Comparison of ENCODE assay signal across 8 cellular contexts in the genomic region with DNA sequence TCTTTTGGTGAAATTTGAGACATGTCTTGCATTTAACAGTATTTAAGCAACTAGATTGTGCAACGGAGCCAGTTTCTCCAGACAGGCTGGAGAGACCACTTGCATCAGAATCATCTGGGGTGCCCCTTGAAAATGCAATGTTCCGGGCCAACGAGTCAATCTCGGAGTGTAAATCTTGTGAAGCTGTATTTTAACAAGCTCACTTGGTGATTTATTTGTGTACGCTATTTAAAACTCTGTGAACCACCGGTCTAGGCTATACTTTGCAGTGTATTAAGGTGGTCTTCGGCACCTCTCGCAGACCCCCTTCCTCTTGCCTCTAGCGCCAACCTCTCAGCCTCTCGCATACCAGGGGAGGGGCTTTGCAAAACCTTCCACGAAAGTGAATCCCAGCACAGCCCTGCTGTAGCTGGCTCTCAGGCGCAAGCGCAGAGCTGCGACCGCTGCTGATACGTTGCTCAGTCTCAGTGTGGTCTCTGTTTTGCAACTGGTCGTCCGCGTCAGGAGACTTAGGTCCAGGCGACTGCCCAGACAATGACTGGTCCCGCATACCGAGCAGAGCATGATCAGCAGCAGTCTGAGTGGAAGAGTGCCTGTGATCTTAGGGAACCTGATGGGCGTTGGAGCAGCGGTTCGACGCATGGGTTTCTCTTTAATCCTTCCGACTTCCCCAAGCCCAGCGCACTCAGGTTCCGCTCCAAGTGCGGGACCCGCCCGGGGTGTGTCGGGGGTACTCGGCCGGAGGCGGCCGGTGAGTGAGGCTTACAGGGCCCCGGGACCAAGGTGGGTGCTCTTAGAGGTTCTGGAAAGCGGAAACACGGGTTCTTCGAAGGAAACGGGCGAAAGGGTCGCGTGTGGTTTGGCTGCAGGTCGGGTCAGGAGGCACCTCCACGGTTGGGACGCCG. TPM values are rescaled to one million over a fixed set of nuclear protein-coding genes. Genes with fewer than 3 reads are reported as not detected.
A peak's percentile ranks its signal among the peaks of the same experiment; 100 is the strongest.
DNase-seq lines count a peak whose midpoint lies in the region; ATAC-seq, FAIRE-seq and TF ChIP-seq lines count a peak whose summit lies in the region.

ZNF391 (plus strand) TSS at position 467 of the 905 bp plus-strand sequence. CDS start 11,612 bp downstream, outside the sequence.

- CTCF ChIA-PET in A549 (lab: Yijun Ruan, JAX) = no interaction called here

- H3K4me1 ChIP-seq in A549 = no peaks in the 10 kb centered on the region

- peak within 1 kb of the TSS; percentile 55 for H3K4me3 ChIP-seq in A549
- H3K4me3 ChIP-seq in kidney epithelial cell (ENCODE audit: low read depth, low read length) = peak within 1 kb of the TSS; percentile 69

- H3K27ac ChIP-seq in A549 = peak within 1 kb of the TSS; percentile 73 to 86

- POLR2A ChIA-PET in A549 (lab: Yijun Ruan, JAX) = interaction anchor here (1.0 to 1.2 kb wide), 2 partner anchors 84 to 164 kb away, joined by 3 to 5 read pairs; partner anchors contain the start of gene ZNF184

- TF ChIP-seq CTCF in A549 (IDR thresholded peaks at IDR 0.05) (no peak), kidney epithelial cell (IDR thresholded peaks at IDR 0.05; ENCODE audit: insufficient read depth, low read length, poor library complexity, severe bottlenecking) (no peak)

- peak within 1 kb of the TSS; percentile 78 for H3K4me2 ChIP-seq in A549

- TF ChIP-seq EP300 in A549 (IDR thresholded peaks at IDR 0.05) = no peak

- H3K9me3 ChIP-seq in A549 = peaks cover 8% of the 10 kb centered on the region; the same call in 1 of the 3 replicates

- no peak for TF ChIP-seq RAD21 in A549 (conservative IDR thresholded peaks at IDR 0.05 in 1 of 2, IDR thresholded peaks at IDR 0.05 in 1 of 2)

- no peak for FAIRE-seq in A549 (lab: Jason Lieb, UNC)

- WGBS in A549 (ENCODE audit: missing lambda C conversion rate) = 11% methylated on average over 28 of the region's 49 CpGs

- H3K36me3 ChIP-seq in kidney epithelial cell (ENCODE audit: control insufficient read depth, insufficient read depth, low read length) = no peaks in the 10 kb centered on the region

- TF ChIP-seq POLR2A in A549 (IDR thresholded peaks at IDR 0.05; ENCODE audit: low read length) = peak; percentile 42; the same call in 1 of the 2 replicates

- ATAC-seq in A549 = peak; percentile 98
- ATAC-seq in GM18517 (IDR thresholded peaks at IDR 0.05; ENCODE audit: unreplicated experiment) = peak; percentile 88
- peak; percentile 78 for ATAC-seq in HG03060 (IDR thresholded peaks at IDR 0.05; ENCODE audit: low read depth, unreplicated experiment)

- peak; percentile 69 to 82 for DNase-seq in A549 (ENCODE audit: low read depth in 1 of 2, low spot score in 1 of 2)
- peak; percentile 85 for DNase-seq in NCI-H2171 treated with DMSO at 0.1 percent for 48 hours (lab: John Stamatoyannopoulos, UW)
- DNase-seq in activated CD4-positive, CD25-positive, alpha-beta regulatory T cell treated with anti-CD3 and anti-CD28 coated beads, Interleukin-2, amount 50 U/mL, for 16 hours (ENCODE audit: low read depth, low spot score) = peak; percentile 26
- DNase-seq in cerebellum (ENCODE audit: low spot score) = peak; percentile 82
- peak; percentile 70 for DNase-seq in kidney epithelial cell (ENCODE audit: low read depth)
- peak; percentile 53 to 57 for DNase-seq in stimulated activated CD4-positive, alpha-beta T cell treated with anti-CD3 and anti-CD28 coated beads, Interleukin-15, amount 100 ng/mL, for 48 hours (ENCODE audit: low read depth in 2 of 2)

- no peaks in the 10 kb centered on the region for H3K27me3 ChIP-seq in kidney epithelial cell (ENCODE audit: control insufficient read depth, insufficient read depth, low read length)

TF ChIP-seq in A549, 52 proteins besides CTCF, POLR2A, EP300 and RAD21 (continues in another document):
- TF ChIP-seq ZSCAN20 (CRISPR knock-in tag; IDR thresholded peaks at IDR 0.05) = no peak
- TF ChIP-seq, protein P1, sequence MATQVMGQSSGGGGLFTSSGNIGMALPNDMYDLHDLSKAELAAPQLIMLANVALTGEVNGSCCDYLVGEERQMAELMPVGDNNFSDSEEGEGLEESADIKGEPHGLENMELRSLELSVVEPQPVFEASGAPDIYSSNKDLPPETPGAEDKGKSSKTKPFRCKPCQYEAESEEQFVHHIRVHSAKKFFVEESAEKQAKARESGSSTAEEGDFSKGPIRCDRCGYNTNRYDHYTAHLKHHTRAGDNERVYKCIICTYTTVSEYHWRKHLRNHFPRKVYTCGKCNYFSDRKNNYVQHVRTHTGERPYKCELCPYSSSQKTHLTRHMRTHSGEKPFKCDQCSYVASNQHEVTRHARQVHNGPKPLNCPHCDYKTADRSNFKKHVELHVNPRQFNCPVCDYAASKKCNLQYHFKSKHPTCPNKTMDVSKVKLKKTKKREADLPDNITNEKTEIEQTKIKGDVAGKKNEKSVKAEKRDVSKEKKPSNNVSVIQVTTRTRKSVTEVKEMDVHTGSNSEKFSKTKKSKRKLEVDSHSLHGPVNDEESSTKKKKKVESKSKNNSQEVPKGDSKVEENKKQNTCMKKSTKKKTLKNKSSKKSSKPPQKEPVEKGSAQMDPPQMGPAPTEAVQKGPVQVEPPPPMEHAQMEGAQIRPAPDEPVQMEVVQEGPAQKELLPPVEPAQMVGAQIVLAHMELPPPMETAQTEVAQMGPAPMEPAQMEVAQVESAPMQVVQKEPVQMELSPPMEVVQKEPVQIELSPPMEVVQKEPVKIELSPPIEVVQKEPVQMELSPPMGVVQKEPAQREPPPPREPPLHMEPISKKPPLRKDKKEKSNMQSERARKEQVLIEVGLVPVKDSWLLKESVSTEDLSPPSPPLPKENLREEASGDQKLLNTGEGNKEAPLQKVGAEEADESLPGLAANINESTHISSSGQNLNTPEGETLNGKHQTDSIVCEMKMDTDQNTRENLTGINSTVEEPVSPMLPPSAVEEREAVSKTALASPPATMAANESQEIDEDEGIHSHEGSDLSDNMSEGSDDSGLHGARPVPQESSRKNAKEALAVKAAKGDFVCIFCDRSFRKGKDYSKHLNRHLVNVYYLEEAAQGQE (IDR thresholded peaks at IDR 0.05) = no peak
- TF ChIP-seq RCOR1 (IDR thresholded peaks at IDR 0.05; ENCODE audit: low read depth, low read length) = no peak
- TF ChIP-seq MAX (IDR thresholded peaks at IDR 0.05) = peak; percentile 85
- TF ChIP-seq NR3C1 (IDR thresholded peaks at IDR 0.05) = no peak
- peak; percentile 57; the same call in 1 of the 2 replicates for TF ChIP-seq E2F6 (IDR thresholded peaks at IDR 0.05; ENCODE audit: borderline replicate concordance, low read depth)
- TF ChIP-seq ESRRA (IDR thresholded peaks at IDR 0.05; ENCODE audit: borderline replicate concordance, low read length) = no peak
- no peak for TF ChIP-seq RNF2 (IDR thresholded peaks at IDR 0.05; ENCODE audit: borderline replicate concordance, low read depth)
- TF ChIP-seq KDM5A (IDR thresholded peaks at IDR 0.05) = no peak
- peak in 1 of 2 experiments; percentile 58; a peak in 3 of 5 replicates for TF ChIP-seq JUN (IDR thresholded peaks at IDR 0.05)
- no peak for TF ChIP-seq HES2 (IDR thresholded peaks at IDR 0.05)
- TF ChIP-seq ELK1 (IDR thresholded peaks at IDR 0.05; ENCODE audit: low read depth, low read length) = no peak
- TF ChIP-seq, protein P2, sequence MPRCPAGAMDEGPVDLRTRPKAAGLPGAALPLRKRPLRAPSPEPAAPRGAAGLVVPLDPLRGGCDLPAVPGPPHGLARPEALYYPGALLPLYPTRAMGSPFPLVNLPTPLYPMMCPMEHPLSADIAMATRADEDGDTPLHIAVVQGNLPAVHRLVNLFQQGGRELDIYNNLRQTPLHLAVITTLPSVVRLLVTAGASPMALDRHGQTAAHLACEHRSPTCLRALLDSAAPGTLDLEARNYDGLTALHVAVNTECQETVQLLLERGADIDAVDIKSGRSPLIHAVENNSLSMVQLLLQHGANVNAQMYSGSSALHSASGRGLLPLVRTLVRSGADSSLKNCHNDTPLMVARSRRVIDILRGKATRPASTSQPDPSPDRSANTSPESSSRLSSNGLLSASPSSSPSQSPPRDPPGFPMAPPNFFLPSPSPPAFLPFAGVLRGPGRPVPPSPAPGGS (IDR thresholded peaks at IDR 0.05) = 0 out of 3 replicates have a peak, but pooled peaks have one; percentile 23
- peak; percentile 27; the same call in 1 of the 2 replicates for TF ChIP-seq GATA3 (IDR thresholded peaks at IDR 0.05; ENCODE audit: borderline replicate concordance)
- 0 out of 4 replicates have a peak, but pooled peaks of 1 of the 2 experiments have one; percentile 7 for TF ChIP-seq CEBPB (IDR thresholded peaks at IDR 0.05)

RNA-seq across cellular contexts. Expression of gene ZNF391, which starts in this region (rescaled TPM):
- polyA plus RNA-seq in A549 (2011; rRNA removed) (0.36 and 0.52 TPM in 2 replicates), A549 (2017; fragmentation: RNase III; extraction: RNeasy Plus Mini Kit Qiagen cat#74134 plus additional on column Dnase treatment) (0.34 to 0.48 TPM (median 0.46 TPM) in 3 replicates)
- 0.08 TPM in 2 replicates for polyA plus RNA-seq in A549 (2012; cell fraction: cytosol; rRNA removed)
- polyA plus RNA-seq in A549 (2012; cell fraction: nucleus; rRNA removed) = 0.02 and 0.06 TPM in 2 replicates
- 0.15 and 0.45 TPM in 2 replicates for polyA minus RNA-seq in A549 (2011; rRNA and poly(A)+ RNA removed)
- total RNA-seq in cerebellum (6.6 TPM), kidney epithelial cell (4.4 and 9.0 TPM in 2 replicates)

Comparison
In these comparisons a context has a peak if more than half of its experiments do, and no peak if none do; other contexts are left out.
1. Peak in every context shown above with its lines: DNase-seq, ATAC-seq, H3K4me3 ChIP-seq and H3K27ac ChIP-seq.
2. Peak in DNase-seq, ATAC-seq, H3K4me3 ChIP-seq, H3K27ac ChIP-seq and H3K4me2 ChIP-seq in A549; RNA of the gene not detected or under 1 TPM.
3. DNase-seq: peak in every context shown above with its lines; median percentile 85 in NCI-H2171 treated with DMSO at 0.1 percent for 48 hours; 82 in cerebellum; 76 in A549; 70 in kidney epithelial cell; 55 in stimulated activated CD4-positive, alpha-beta T cell treated with anti-CD3 and anti-CD28 coated beads, Interleukin-15, amount 100 ng/mL, for 48 hours; 26 in activated CD4-positive, CD25-positive, alpha-beta regulatory T cell treated with anti-CD3 and anti-CD28 coated beads, Interleukin-2, amount 50 U/mL, for 16 hours.